In the genomic region with DNA sequence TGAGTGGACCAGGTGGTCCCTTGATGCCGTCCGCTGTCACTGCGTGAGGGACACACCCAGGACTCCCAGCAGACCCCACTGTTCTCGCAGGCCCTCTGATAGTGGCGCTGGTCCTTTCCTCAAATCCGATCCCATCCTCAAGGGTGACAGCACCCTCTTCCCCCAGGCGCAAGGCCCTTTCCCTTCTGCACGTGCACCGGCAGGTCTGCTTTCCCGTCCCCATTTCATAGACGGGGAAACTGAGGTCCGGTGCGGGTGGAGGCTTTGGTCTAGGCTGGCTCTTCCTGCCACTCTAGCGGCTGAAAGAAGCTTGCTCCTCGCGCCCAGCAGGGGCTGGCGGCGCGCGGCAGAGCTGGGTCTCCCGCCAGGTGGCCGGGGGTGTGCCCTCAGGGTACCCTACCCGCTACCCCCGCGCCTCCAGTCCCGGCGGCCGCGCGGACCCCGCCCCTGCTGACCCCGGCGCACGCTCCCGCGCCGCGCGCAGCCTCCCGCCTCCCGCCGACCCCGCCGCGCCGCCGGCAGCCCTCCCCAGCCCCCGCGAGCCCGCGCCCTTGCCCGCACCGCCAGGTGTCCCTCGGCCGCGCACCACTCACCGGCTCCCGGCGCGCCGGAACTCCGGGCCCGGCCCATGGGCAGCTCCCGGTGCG, we compare ENCODE assay signal across 9 cellular contexts. TPM values are rescaled to one million over a fixed set of nuclear protein-coding genes. Genes with fewer than 3 reads are reported as not detected.
DNase-seq lines count a peak whose midpoint lies in the region; ATAC-seq, FAIRE-seq and TF ChIP-seq lines count a peak whose summit lies in the region.
"Had no signal": no experiment of that assay in that cellular context is flagged by ENCODE, and none has a peak within 500 bp of the region (broad histone marks: within the 10 kb centered on the region; RNA-seq: fewer than 3 reads in every experiment).

No MANE protein-coding gene starts in this region.

- no peaks in the 10 kb centered on the region for H3K36me3 ChIP-seq in RWPE2 (ENCODE audit: low read depth)
- no peaks in the 10 kb centered on the region for H3K36me3 ChIP-seq in H1 (ENCODE audit: control insufficient read depth in 2 of 4, insufficient read depth in 4 of 4, low read length in 3 of 4)
- no peaks in the 10 kb centered on the region for H3K36me3 ChIP-seq in small intestine (ENCODE audit: control insufficient read depth in 2 of 2, insufficient read depth in 2 of 2, low read length in 2 of 2)

- H3K27ac ChIP-seq in RWPE2 (ENCODE audit: poor library complexity, severe bottlenecking) (no peak overlapping the region), H1 (ENCODE audit: low read depth, low read length) (no peak overlapping the region), small intestine (ENCODE audit: low read depth in 1 of 2, low read length in 1 of 2) (no peak overlapping the region)

- no peak overlapping the region for H3K56ac ChIP-seq in H1 (replicated peaks; ENCODE audit: insufficient read length, low read depth, low read length)

- TF ChIP-seq CTCF in D721Med (IDR thresholded peaks at IDR 0.05; ENCODE audit: insufficient read depth, missing control alignments) (no peak), RWPE2 (IDR thresholded peaks at IDR 0.05; ENCODE audit: poor library complexity, severe bottlenecking) (no peak), H1 (IDR thresholded peaks at IDR 0.05; ENCODE audit: control extremely low read depth in 1 of 3, insufficient read depth in 1 of 3, low read depth in 1 of 3, low read length in 3 of 3) (no peak), neural crest cell (conservative IDR thresholded peaks at IDR 0.05) (peak; percentile 28), HFFc6 (IDR thresholded peaks at IDR 0.05) (no peak)

- H3K27ac Mint-ChIP-seq in neural crest cell (ENCODE audit: unreplicated experiment) (peak overlapping the region; percentile 92), HFFc6 (no peak overlapping the region)

- no peak overlapping the region for H3K9ac ChIP-seq in H1 (replicated peaks in 1 of 4; ENCODE audit: extremely low read depth in 1 of 4, low read depth in 3 of 4, low read length in 3 of 4)

- TF ChIP-seq POLR2A in H1 (IDR thresholded peaks at IDR 0.05; ENCODE audit: control extremely low read depth in 1 of 2, low read depth in 2 of 2, low read length in 2 of 2): no peak

- H3K9me3 Mint-ChIP-seq in neural crest cell (no peaks in the 10 kb centered on the region), HFFc6 (peaks cover 34% of the 10 kb centered on the region)

- no peak overlapping the region for H3K14ac ChIP-seq in H1 (ENCODE audit: insufficient read length)

- no peaks in the 10 kb centered on the region for H3K79me2 ChIP-seq in H1 (ENCODE audit: control insufficient read depth in 1 of 2, insufficient read depth in 2 of 2, low read length in 2 of 2)

- H3K36me3 Mint-ChIP-seq in neural crest cell (ENCODE audit: low read depth): no peaks in the 10 kb centered on the region
- no peaks in the 10 kb centered on the region for H3K36me3 Mint-ChIP-seq in HFFc6 (ENCODE audit: low read depth)

- H3K27me3 ChIP-seq in RWPE2 (ENCODE audit: insufficient read depth, poor library complexity, severe bottlenecking) (peaks cover 32% of the 10 kb centered on the region), H1 (replicated peaks in 1 of 4; ENCODE audit: control insufficient read depth in 3 of 4, extremely low read depth in 1 of 4, insufficient read depth in 3 of 4, low read length in 3 of 4) (peaks cover 8 to 31% (median 21%) of the 10 kb centered on the region in 4 experiments; a peak in 6 of 7 replicates), small intestine (ENCODE audit: control insufficient read depth in 2 of 2, insufficient read depth in 2 of 2, low read length in 2 of 2) (peaks cover 4 to 9% of the 10 kb centered on the region in 2 donors)

- H3K9me3 ChIP-seq in RWPE2 (ENCODE audit: severe bottlenecking): no peaks in the 10 kb centered on the region
- no peaks in the 10 kb centered on the region for H3K9me3 ChIP-seq in H1 (ENCODE audit: insufficient read depth in 2 of 2, low read depth in 1 of 2, low read length in 1 of 2)
- no peaks in the 10 kb centered on the region for H3K9me3 ChIP-seq in small intestine (ENCODE audit: control insufficient read depth, low read depth)
- H3K9me3 ChIP-seq: mucosa of descending colon had no signal

- H3K4me3 Mint-ChIP-seq in neural crest cell (peak overlapping the region; percentile 49), HFFc6 (no peak overlapping the region)

- H4K91ac ChIP-seq in H1 (replicated peaks; ENCODE audit: insufficient read length, low read length): no peak overlapping the region

- peaks cover 0 to 9% of the 10 kb centered on the region in 2 experiments for H4K20me1 ChIP-seq in H1 (replicated peaks in 1 of 2; ENCODE audit: control insufficient read depth in 1 of 2, insufficient read depth in 2 of 2, low read length in 2 of 2)

- CTCF ChIA-PET in H1 (lab: Charles Lee; ENCODE audit: partially characterized antibody): interaction anchor here (0.8 to 6.5 kb wide), 13 partner anchors 11 to 263 kb away, joined by 3 to 61 read pairs (median 3); no protein-coding TSS in a partner anchor

- no peaks in the 10 kb centered on the region for H3K79me1 ChIP-seq in H1 (ENCODE audit: low read depth, low read length)

- peak overlapping the region; percentile 47 to 71 for H3K4me2 ChIP-seq in H1 (ENCODE audit: insufficient read depth in 1 of 2, low read depth in 2 of 2, low read length in 2 of 2)

- POLR2A ChIA-PET in H1 (lab: Charles Lee; ENCODE audit: partially characterized antibody): no interaction called here

- H3K27me3 Mint-ChIP-seq in neural crest cell (ENCODE audit: low read depth) (peaks cover 5% of the 10 kb centered on the region), HFFc6 (ENCODE audit: insufficient read depth) (peaks cover 14% of the 10 kb centered on the region; the same call in 1 of the 2 replicates)

- H2BK15ac ChIP-seq in H1 (ENCODE audit: low read length): no peak overlapping the region

- DNase-seq in D721Med (ENCODE audit: insufficient read length, low spot score): peak; percentile 34
- no peak for DNase-seq in RWPE2 (ENCODE audit: low spot score)
- peak in 1 of 2 experiments; percentile 67 for DNase-seq in H1 (ENCODE audit: low read depth in 1 of 2, low spot score in 2 of 2)
- DNase-seq in neural crest cell (ENCODE audit: low read depth, low spot score): peak; percentile 29
- no peak for DNase-seq in small intestine
- DNase-seq in HFFc6: no peak

- peak overlapping the region; percentile 44; the same call in 1 of the 2 replicates for H2AFZ ChIP-seq in H1 (ENCODE audit: low read length)

- H3K23ac ChIP-seq in H1 (ENCODE audit: insufficient read length): no peak overlapping the region

- no peak overlapping the region for H2BK120ac ChIP-seq in H1 (replicated peaks; ENCODE audit: low read depth, low read length)

- H2BK12ac ChIP-seq in H1 (ENCODE audit: low read depth, low read length): 0 out of 2 replicates have a peak overlapping the region, but pooled peaks have one; percentile 33

- FAIRE-seq in D721Med (lab: Jason Lieb, UNC): no peak
- no peak for FAIRE-seq in H1 (lab: Jason Lieb, UNC)
- FAIRE-seq in small intestine (lab: Jason Lieb, UNC): no peak

- H2BK20ac ChIP-seq in H1 (ENCODE audit: low read length): no peak overlapping the region

- no peak overlapping the region; the same call in 1 of the 2 replicates for H3K18ac ChIP-seq in H1 (ENCODE audit: extremely low read depth, low read length)

- TF ChIP-seq EP300 in H1 (IDR thresholded peaks at IDR 0.05; ENCODE audit: borderline replicate concordance in 1 of 2, low read depth in 2 of 2, low read length in 2 of 2): no peak

- H4K8ac ChIP-seq in H1 (ENCODE audit: extremely low read depth, insufficient read depth, low read length): no peak overlapping the region

- H2AK5ac ChIP-seq in H1 (ENCODE audit: low read depth, low read length): no peak overlapping the region

- H3K4me1 ChIP-seq in RWPE2 (ENCODE audit: insufficient read depth, poor library complexity, severe bottlenecking): no peaks in the 10 kb centered on the region
- H3K4me1 ChIP-seq in H1 (replicated peaks in 1 of 4; ENCODE audit: control insufficient read depth in 3 of 4, insufficient read depth in 4 of 4, low read length in 3 of 4): peaks cover 0 to 8% (median 4%) of the 10 kb centered on the region in 4 experiments; a peak in 4 of 7 replicates
- H3K4me1 ChIP-seq in small intestine (ENCODE audit: control insufficient read depth in 2 of 2, insufficient read depth in 1 of 2, low read depth in 1 of 2, low read length in 1 of 2): no peaks in the 10 kb centered on the region

- peak; percentile 21 for ATAC-seq in GM21825 (IDR thresholded peaks at IDR 0.05; ENCODE audit: unreplicated experiment)
- peak; percentile 17; the same call in 1 of the 3 replicates for ATAC-seq in RWPE2 (ENCODE audit: low read depth)
- ATAC-seq in HG03571 (IDR thresholded peaks at IDR 0.05; ENCODE audit: unreplicated experiment): no peak

- H3K4ac ChIP-seq in H1 (replicated peaks; ENCODE audit: insufficient read length, low read depth, low read length): no peak overlapping the region

- 25% methylated on average over 16 of the region's 65 CpGs; no CpG with 5 or more reads in 1 of the 2 experiments for WGBS in H1 (ENCODE audit: extremely low coverage in 1 of 2, insufficient coverage in 1 of 2, insufficient read length in 1 of 2, insufficient replicate concordance in 2 of 2, low coverage in 1 of 2, low lambda C conversion rate in 2 of 2, missing lambda C conversion rate in 1 of 2), 2 experiments
- WGBS in small intestine, 3 donors: 3 to 5% (median 5%) methylated on average over 23 to 65 of the region's 65 CpGs

- H3K4me3 ChIP-seq in RWPE2 (ENCODE audit: severe bottlenecking): peak overlapping the region; percentile 40
- peak overlapping the region in 3 of 4 experiments; percentile 30 to 57 (median 36); a peak in 6 of 8 replicates for H3K4me3 ChIP-seq in H1 (ENCODE audit: extremely low read depth in 1 of 4, insufficient read depth in 2 of 4, low read depth in 3 of 4, low read length in 4 of 4)
- peak overlapping the region in 1 of 2 donors; percentile 45 for H3K4me3 ChIP-seq in small intestine (ENCODE audit: low read depth in 1 of 2, low read length in 2 of 2)
- H3K4me3 ChIP-seq: mucosa of descending colon had no signal

- H4K5ac ChIP-seq in H1 (ENCODE audit: insufficient read length, low read depth, low read length): no peak overlapping the region

- H3K23me2 ChIP-seq in H1 (ENCODE audit: low read depth, low read length): peaks cover 6% of the 10 kb centered on the region; the same call in 1 of the 2 replicates

- TF ChIP-seq RAD21 in H1 (IDR thresholded peaks at IDR 0.05 in 1 of 2, conservative IDR thresholded peaks at IDR 0.05 in 1 of 2; ENCODE audit: low read depth in 2 of 2, low read length in 2 of 2): no peak

- H3K4me1 Mint-ChIP-seq in neural crest cell (peaks cover 6% of the 10 kb centered on the region), HFFc6 (ENCODE audit: low read depth) (no peaks in the 10 kb centered on the region)

- no peak overlapping the region for H2BK5ac ChIP-seq in H1 (ENCODE audit: low read depth, low read length)

RNA-seq across cellular contexts. Expression of a gene that starts 0.5 kb away (rescaled TPM):
- total RNA-seq in H1 (2021; fragmentation: NEBNext Ultra II Directional; extraction: Animal tissue kit (Norgen Biotek cat#: 25700)): 0.46 and 0.61 TPM in 2 replicates
- polyA plus RNA-seq in H1 (2011; rRNA removed) (0.26 and 0.44 TPM in 2 replicates), small intestine (under 1 TPM in 2 of 3 donors, not detected in 1; 0.40 to 0.54 TPM)
- 0.17 TPM for polyA plus RNA-seq in H1 (2011; cell fraction: cytosol; rRNA removed)
- polyA plus RNA-seq in H1 (2011; cell fraction: nucleus; rRNA removed): 0.47 TPM
- polyA plus RNA-seq in H1 (2012, experiment 1 of 2): 0.26 to 0.46 TPM (median 0.36 TPM) in 4 replicates
- 0.38 TPM for polyA plus RNA-seq in H1 (2012, experiment 2 of 2)
- 0.22 TPM for polyA plus RNA-seq in H1 (2013, experiment 1 of 2)
- polyA plus RNA-seq in H1 (2013, experiment 2 of 2): 0.15 TPM
- polyA minus RNA-seq in H1 (2011; rRNA and poly(A)+ RNA removed): 0.27 TPM in 1 of 2 replicates, not detected in the other
- not detected for polyA minus RNA-seq in H1 (2011; cell fraction: cytosol; rRNA and poly(A)+ RNA removed)
- 0.40 TPM for polyA minus RNA-seq in H1 (2011; cell fraction: nucleus; rRNA and poly(A)+ RNA removed)
- 1.7 and 2.0 TPM in 2 replicates for total RNA-seq in neural crest cell
- total RNA-seq in HFFc6 (2021; fragmentation: NEBNext Ultra II Directional; extraction: Animal tissue kit (Norgen Biotek cat#: 25700)): not detected

Comparison
In these comparisons a context has a peak if more than half of its experiments do, and no peak if none do; other contexts are left out.
1. DNase-seq: peak in D721Med (single experiment) and neural crest cell (single experiment); none in RWPE2 (single experiment), small intestine (single experiment) and HFFc6 (single experiment).